8 cellular contexts compared by ENCODE assay signal in genomic region chr9:35070823-35071813, GRCh38. TPM values are rescaled to one million over a fixed set of nuclear protein-coding genes. Genes with fewer than 3 reads are reported as not detected.
DNase-seq lines count a peak whose midpoint lies in the region.

No MANE protein-coding gene starts in this region.

- no peaks in the 10 kb centered on the region for H3K9me3 ChIP-seq in iPS-18c (ENCODE audit: control insufficient read depth, insufficient read depth, low read length)

- peak overlapping the region; percentile 98 for H3K4me3 ChIP-seq in iPS-18c (ENCODE audit: insufficient read depth, low read depth, low read length)

- intact Hi-C loops in activated naive CD4-positive, alpha-beta T cell treated with anti-CD3 and anti-CD28 coated beads for 36 hours (cut with micrococcal nuclease) = loop anchor here (1.0 to 10.0 kb wide), 3 partner anchors 424 to 746 kb away; partner anchors contain the start of genes CREB3, GALT, KIF24 and NUDT2
- intact Hi-C loops in activated T-helper 2 cell treated with anti-CD3 and anti-CD28 coated beads, Interferon-gamma antibody, Interleukin-2, Interleukin-4, amounts not matched to agents 10 μg/mL and 5 μg/mL and 100 μg/mL, durations not matched to agents 14 hours and 24 hours and 36 hours (cut with micrococcal nuclease) = loop anchor here (10.0 kb wide), 2 partner anchors 744 to 1414 kb away; partner anchors contain the start of genes HINT2 and SPAG8

- peak overlapping the region; percentile 92 for H3K4me3 Mint-ChIP-seq in activated naive CD4-positive, alpha-beta T cell treated with anti-CD3 and anti-CD28 coated beads for 36 hours
- H3K4me3 Mint-ChIP-seq in activated T-helper 2 cell treated with anti-CD3 and anti-CD28 coated beads, Interferon-gamma antibody, Interleukin-2, Interleukin-4, amounts not matched to agents 10 μg/mL and 5 μg/mL and 100 μg/mL, durations not matched to agents 14 hours and 24 hours and 36 hours (ENCODE audit: low read depth) = peak overlapping the region; percentile 91

- peaks cover 66% of the 10 kb centered on the region for H3K36me3 Mint-ChIP-seq in activated naive CD4-positive, alpha-beta T cell treated with anti-CD3 and anti-CD28 coated beads for 36 hours (ENCODE audit: low read depth)
- peaks cover 84% of the 10 kb centered on the region for H3K36me3 Mint-ChIP-seq in activated T-helper 2 cell treated with anti-CD3 and anti-CD28 coated beads, Interferon-gamma antibody, Interleukin-2, Interleukin-4, amounts not matched to agents 10 μg/mL and 5 μg/mL and 100 μg/mL, durations not matched to agents 14 hours and 24 hours and 36 hours (ENCODE audit: low read depth)

- H3K27ac Mint-ChIP-seq in activated naive CD4-positive, alpha-beta T cell treated with anti-CD3 and anti-CD28 coated beads for 36 hours = peak overlapping the region; percentile 96
- peak overlapping the region; percentile 88 for H3K27ac Mint-ChIP-seq in activated T-helper 2 cell treated with anti-CD3 and anti-CD28 coated beads, Interferon-gamma antibody, Interleukin-2, Interleukin-4, amounts not matched to agents 10 μg/mL and 5 μg/mL and 100 μg/mL, durations not matched to agents 14 hours and 24 hours and 36 hours

- H3K4me1 Mint-ChIP-seq in activated naive CD4-positive, alpha-beta T cell treated with anti-CD3 and anti-CD28 coated beads for 36 hours (ENCODE audit: low read depth) = peaks cover 61% of the 10 kb centered on the region
- H3K4me1 Mint-ChIP-seq in activated T-helper 2 cell treated with anti-CD3 and anti-CD28 coated beads, Interferon-gamma antibody, Interleukin-2, Interleukin-4, amounts not matched to agents 10 μg/mL and 5 μg/mL and 100 μg/mL, durations not matched to agents 14 hours and 24 hours and 36 hours (ENCODE audit: low read depth) = peaks cover 42% of the 10 kb centered on the region

- H3K9me3 Mint-ChIP-seq in activated naive CD4-positive, alpha-beta T cell treated with anti-CD3 and anti-CD28 coated beads for 36 hours = no peaks in the 10 kb centered on the region
- H3K9me3 Mint-ChIP-seq in activated T-helper 2 cell treated with anti-CD3 and anti-CD28 coated beads, Interferon-gamma antibody, Interleukin-2, Interleukin-4, amounts not matched to agents 10 μg/mL and 5 μg/mL and 100 μg/mL, durations not matched to agents 14 hours and 24 hours and 36 hours = no peaks in the 10 kb centered on the region

- no peaks in the 10 kb centered on the region for H3K27me3 Mint-ChIP-seq in activated naive CD4-positive, alpha-beta T cell treated with anti-CD3 and anti-CD28 coated beads for 36 hours (ENCODE audit: low read depth)
- no peaks in the 10 kb centered on the region for H3K27me3 Mint-ChIP-seq in activated T-helper 2 cell treated with anti-CD3 and anti-CD28 coated beads, Interferon-gamma antibody, Interleukin-2, Interleukin-4, amounts not matched to agents 10 μg/mL and 5 μg/mL and 100 μg/mL, durations not matched to agents 14 hours and 24 hours and 36 hours (ENCODE audit: low read depth)

- DNase-seq in activated naive CD4-positive, alpha-beta T cell treated with anti-CD3 and anti-CD28 coated beads for 36 hours = peak; percentile 49
- no peak for DNase-seq in activated naive CD4-positive, alpha-beta T cell (lab: John Stamatoyannopoulos, UW)
- no peak for DNase-seq in activated T-helper 2 cell treated with anti-CD3 and anti-CD28 coated beads, Interferon-gamma antibody, Interleukin-2, Interleukin-4, amounts not matched to agents 10 μg/mL and 5 μg/mL and 100 μg/mL, durations not matched to agents 14 hours and 24 hours and 36 hours (ENCODE audit: low spot score)
- DNase-seq in stimulated activated naive CD4-positive, alpha-beta T cell treated with Interleukin-2 at 50 U/mL for 16 hours (lab: John Stamatoyannopoulos, UW) = peak; percentile 6
- no peak for DNase-seq in NCI-H345 (lab: John Stamatoyannopoulos, UW)
- no peak for DNase-seq in activated CD4-positive, CD25-positive, alpha-beta regulatory T cell (lab: John Stamatoyannopoulos, UW)
- DNase-seq in NCI-H2107 treated with DMSO at 0.1 percent for 48 hours (lab: John Stamatoyannopoulos, UW; ENCODE audit: unreplicated experiment) = no peak

- CTCF ChIA-PET in activated naive CD4-positive, alpha-beta T cell treated with anti-CD3 and anti-CD28 coated beads for 36 hours (lab: Charles Lee) = interaction anchor here (0.6 to 5.1 kb wide), 9 partner anchors 9 to 172 kb away, joined by 3 to 30 read pairs (median 3); partner anchors contain the start of gene PIGO

RNA-seq across cellular contexts. Expression of gene VCP, which starts 1.3 kb away (rescaled TPM):
- 100 to 1,000 TPM; 218 to 226 TPM for total RNA-seq in activated naive CD4-positive, alpha-beta T cell treated with anti-CD3 and anti-CD28 coated beads for 36 hours
- 361 and 366 TPM in 2 replicates for total RNA-seq in activated T-helper 2 cell treated with anti-CD3 and anti-CD28 coated beads, Interferon-gamma antibody, Interleukin-2, Interleukin-4, amounts not matched to agents 10 μg/mL and 5 μg/mL and 100 μg/mL, durations not matched to agents 14 hours and 24 hours and 36 hours

RNA-seq across cellular contexts. Expression of gene FANCG, which starts 8.6 kb away (rescaled TPM):
- total RNA-seq in activated naive CD4-positive, alpha-beta T cell treated with anti-CD3 and anti-CD28 coated beads for 36 hours = 100 to 1,000 TPM; 109 to 118 TPM
- total RNA-seq in activated T-helper 2 cell treated with anti-CD3 and anti-CD28 coated beads, Interferon-gamma antibody, Interleukin-2, Interleukin-4, amounts not matched to agents 10 μg/mL and 5 μg/mL and 100 μg/mL, durations not matched to agents 14 hours and 24 hours and 36 hours = 102 and 107 TPM in 2 replicates

RNA-seq across cellular contexts. Expression of gene PIGO, which starts 25.3 kb away (rescaled TPM):
- 10 to 100 TPM; 22.8 to 23.7 TPM for total RNA-seq in activated naive CD4-positive, alpha-beta T cell treated with anti-CD3 and anti-CD28 coated beads for 36 hours
- 33.0 and 37.8 TPM in 2 replicates for total RNA-seq in activated T-helper 2 cell treated with anti-CD3 and anti-CD28 coated beads, Interferon-gamma antibody, Interleukin-2, Interleukin-4, amounts not matched to agents 10 μg/mL and 5 μg/mL and 100 μg/mL, durations not matched to agents 14 hours and 24 hours and 36 hours

RNA-seq across cellular contexts. Expression of gene STOML2, which starts 31.8 kb away (rescaled TPM):
- total RNA-seq in activated naive CD4-positive, alpha-beta T cell treated with anti-CD3 and anti-CD28 coated beads for 36 hours = 100 to 1,000 TPM; 165 to 168 TPM
- total RNA-seq in activated T-helper 2 cell treated with anti-CD3 and anti-CD28 coated beads, Interferon-gamma antibody, Interleukin-2, Interleukin-4, amounts not matched to agents 10 μg/mL and 5 μg/mL and 100 μg/mL, durations not matched to agents 14 hours and 24 hours and 36 hours = 211 and 214 TPM in 2 replicates

RNA-seq across cellular contexts. Expression of gene ATOSB, which starts 44.5 kb away (rescaled TPM):
- 1 to 10 TPM; 3.4 to 3.7 TPM for total RNA-seq in activated naive CD4-positive, alpha-beta T cell treated with anti-CD3 and anti-CD28 coated beads for 36 hours
- total RNA-seq in activated T-helper 2 cell treated with anti-CD3 and anti-CD28 coated beads, Interferon-gamma antibody, Interleukin-2, Interleukin-4, amounts not matched to agents 10 μg/mL and 5 μg/mL and 100 μg/mL, durations not matched to agents 14 hours and 24 hours and 36 hours = 7.0 and 7.3 TPM in 2 replicates

Comparison
In these comparisons a context has a peak if more than half of its experiments do, and no peak if none do; other contexts are left out.
1. DNase-seq: peak in activated naive CD4-positive, alpha-beta T cell treated with anti-CD3 and anti-CD28 coated beads for 36 hours (single experiment) and stimulated activated naive CD4-positive, alpha-beta T cell treated with Interleukin-2 at 50 U/mL for 16 hours (single experiment); none in activated naive CD4-positive, alpha-beta T cell (0 of 4), activated T-helper 2 cell treated with anti-CD3 and anti-CD28 coated beads, Interferon-gamma antibody, Interleukin-2, Interleukin-4, amounts not matched to agents 10 μg/mL and 5 μg/mL and 100 μg/mL, durations not matched to agents 14 hours and 24 hours and 36 hours (single experiment), NCI-H345 (single experiment), activated CD4-positive, CD25-positive, alpha-beta regulatory T cell (0 of 4) and NCI-H2107 treated with DMSO at 0.1 percent for 48 hours (single experiment).